In the genomic region with DNA sequence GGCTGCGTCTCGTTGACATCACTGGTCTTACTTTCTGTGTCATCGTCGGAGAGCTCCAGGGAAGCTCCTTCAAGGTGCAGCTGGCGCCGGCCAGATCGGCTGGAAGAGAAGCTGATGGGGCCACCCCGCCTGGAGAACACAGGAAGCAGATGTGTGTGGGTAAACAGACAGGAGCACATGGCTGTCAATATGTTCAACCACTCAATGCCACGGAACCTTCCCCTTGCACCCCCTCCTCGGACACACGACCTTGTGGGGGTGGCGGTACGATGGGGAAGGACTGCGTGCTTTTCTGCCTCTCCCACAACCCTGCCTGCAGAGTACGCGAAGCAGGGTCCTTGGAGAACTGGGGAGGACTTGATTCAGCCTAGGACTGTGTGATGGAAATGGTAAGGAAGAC, we compare ENCODE assay signal across 19 cellular contexts. TPM values are rescaled to one million over a fixed set of nuclear protein-coding genes. Genes with fewer than 3 reads are reported as not detected.
A peak's percentile ranks its signal among the peaks of the same experiment; 100 is the strongest.
DNase-seq lines count a peak whose midpoint lies in the region; ATAC-seq and TF ChIP-seq lines count a peak whose summit lies in the region.
"Had no signal": no experiment of that assay in that cellular context is flagged by ENCODE, and none has a peak within 500 bp of the region (broad histone marks: within the 10 kb centered on the region; RNA-seq: fewer than 3 reads in every experiment).

No MANE protein-coding gene starts in this region.

- H3K9me3 ChIP-seq in DND-41 (ENCODE audit: insufficient read depth, low read length, severe bottlenecking) (no peaks in the 10 kb centered on the region), HAP-1 (no peaks in the 10 kb centered on the region)

- H3K9ac ChIP-seq in DND-41 (ENCODE audit: low read depth, low read length): no peak overlapping the region

- no peaks in the 10 kb centered on the region for H3K27me3 Mint-ChIP-seq in chondrocyte (ENCODE audit: low read depth)
- H3K27me3 Mint-ChIP-seq in osteocyte (ENCODE audit: unreplicated experiment): no peaks in the 10 kb centered on the region

- H2AFZ ChIP-seq in DND-41 (ENCODE audit: low read depth, low read length): no peak overlapping the region
- H2AFZ ChIP-seq: GM23338 had no signal

- H4K20me1 ChIP-seq in DND-41 (ENCODE audit: insufficient read depth, low read length): peaks cover 13% of the 10 kb centered on the region

- no peak overlapping the region for H3K4me3 Mint-ChIP-seq in chondrocyte (ENCODE audit: unreplicated experiment)
- no peak overlapping the region for H3K4me3 Mint-ChIP-seq in osteocyte (ENCODE audit: unreplicated experiment)
- H3K4me3 Mint-ChIP-seq: GM23338, HFFc6 had no signal

- DNase-seq in DND-41 (no peak), H7 (peak; percentile 28), chondrocyte (ENCODE audit: low spot score) (no peak), osteocyte (ENCODE audit: extremely low spot score, unreplicated experiment) (peak; percentile 76), HAP-1 (ENCODE audit: low spot score in 2 of 2) (no peak), amniotic stem cell (lab: John Stamatoyannopoulos, UW) (no peak)
- DNase-seq: ACHN, C1 segment of cervical spinal cord, DMS79 treated with DMSO at 0.1 percent for 48 hours, HFFc6, NCI-H1092 treated with DMSO at 0.1 percent for 48 hours, NCI-H146, NCI-H2029 treated with DMSO at 0.1 percent for 48 hours, NCI-H2171 treated with DMSO at 0.1 percent for 48 hours, NCI-H446 had no signal

- H3K4me1 ChIP-seq in DND-41 (ENCODE audit: insufficient read depth, low read length) (no peaks in the 10 kb centered on the region), HAP-1 (no peaks in the 10 kb centered on the region)

- H3K79me2 ChIP-seq in DND-41 (ENCODE audit: insufficient read depth, low read length): no peaks in the 10 kb centered on the region

- H3K27me3 ChIP-seq in DND-41 (ENCODE audit: insufficient read depth, low read length, poor library complexity) (no peaks in the 10 kb centered on the region), H7 (ENCODE audit: control insufficient read depth, insufficient read depth, low read length) (no peaks in the 10 kb centered on the region), HAP-1 (ENCODE audit: low read depth) (no peaks in the 10 kb centered on the region)

- peaks cover 98% of the 10 kb centered on the region for H3K36me3 ChIP-seq in DND-41 (ENCODE audit: insufficient read depth, low read length)
- peaks cover 50% of the 10 kb centered on the region for H3K36me3 ChIP-seq in H7 (replicated peaks; ENCODE audit: control insufficient read depth, insufficient read depth, low read length)
- H3K36me3 ChIP-seq in HAP-1 (replicated peaks): peaks cover 79% of the 10 kb centered on the region

- in situ Hi-C loops in HAP-1 (cut with MboI; ENCODE audit: low sequenced_read_pairs): no loop called here

- TF ChIP-seq CTCF in DND-41 (IDR thresholded peaks at IDR 0.05; ENCODE audit: borderline replicate concordance, extremely low read depth, low read length, poor library complexity, severe bottlenecking) (no peak), chondrocyte (IDR thresholded peaks at IDR 0.05) (no peak), osteocyte (IDR thresholded peaks at IDR 0.05) (no peak)

- ATAC-seq in DND-41 (ENCODE audit: insufficient read depth, low read depth) (0 out of 3 replicates have a peak, but pooled peaks have one; percentile 16), HG03175 (IDR thresholded peaks at IDR 0.05; ENCODE audit: unreplicated experiment) (no peak)
- ATAC-seq: GM23338, Panc1 had no signal

- H3K27ac ChIP-seq in DND-41 (ENCODE audit: low read length): no peak overlapping the region
- H3K27ac ChIP-seq: HL-60 had no signal

- H3K4me2 ChIP-seq in DND-41 (ENCODE audit: insufficient read depth, low read length): no peak overlapping the region
- H3K4me2 ChIP-seq: GM23338 had no signal

- H3K4me3 ChIP-seq in DND-41 (ENCODE audit: low read depth in 1 of 2, low read length in 2 of 2): no peak overlapping the region
- no peak overlapping the region for H3K4me3 ChIP-seq in H7 (ENCODE audit: insufficient read depth, low read depth, low read length)
- no peak overlapping the region for H3K4me3 ChIP-seq in HAP-1
- H3K4me3 ChIP-seq: GM23338 had no signal

- H3K36me3 Mint-ChIP-seq in chondrocyte (ENCODE audit: low read depth): peaks cover 51% of the 10 kb centered on the region
- peaks cover 56% of the 10 kb centered on the region for H3K36me3 Mint-ChIP-seq in osteocyte (ENCODE audit: unreplicated experiment)

- H3K27ac Mint-ChIP-seq in chondrocyte (ENCODE audit: unreplicated experiment): peak overlapping the region; percentile 19
- no peak overlapping the region for H3K27ac Mint-ChIP-seq in osteocyte (ENCODE audit: unreplicated experiment)
- H3K27ac Mint-ChIP-seq: GM23338 had no signal

- H3K9me3 Mint-ChIP-seq in chondrocyte (ENCODE audit: low read depth): no peaks in the 10 kb centered on the region
- H3K9me3 Mint-ChIP-seq in osteocyte (ENCODE audit: unreplicated experiment): no peaks in the 10 kb centered on the region
- H3K9me3 Mint-ChIP-seq: GM23338, HFFc6 had no signal

- no peaks in the 10 kb centered on the region for H3K4me1 Mint-ChIP-seq in chondrocyte (ENCODE audit: low read depth)
- no peaks in the 10 kb centered on the region for H3K4me1 Mint-ChIP-seq in osteocyte (ENCODE audit: unreplicated experiment)
- H3K4me1 Mint-ChIP-seq: GM23338 had no signal

RNA-seq across cellular contexts. Expression of a gene that starts 40.1 kb away (rescaled TPM):
- total RNA-seq in H7 (2014; rRNA removed; shearing (Covaris generic)): 18.6 and 32.8 TPM in 2 replicates
- total RNA-seq in chondrocyte (112 to 120 TPM (median 115 TPM) in 3 replicates), osteocyte (68.2 and 74.2 TPM in 2 replicates)

Comparison
In these comparisons a context has a peak if more than half of its experiments do, and no peak if none do; other contexts are left out.
1. DNase-seq: peak in H7 (single experiment) and osteocyte (single experiment); none in DND-41 (single experiment), chondrocyte (single experiment), HAP-1 (0 of 2) and amniotic stem cell (single experiment).